In the genomic region with DNA sequence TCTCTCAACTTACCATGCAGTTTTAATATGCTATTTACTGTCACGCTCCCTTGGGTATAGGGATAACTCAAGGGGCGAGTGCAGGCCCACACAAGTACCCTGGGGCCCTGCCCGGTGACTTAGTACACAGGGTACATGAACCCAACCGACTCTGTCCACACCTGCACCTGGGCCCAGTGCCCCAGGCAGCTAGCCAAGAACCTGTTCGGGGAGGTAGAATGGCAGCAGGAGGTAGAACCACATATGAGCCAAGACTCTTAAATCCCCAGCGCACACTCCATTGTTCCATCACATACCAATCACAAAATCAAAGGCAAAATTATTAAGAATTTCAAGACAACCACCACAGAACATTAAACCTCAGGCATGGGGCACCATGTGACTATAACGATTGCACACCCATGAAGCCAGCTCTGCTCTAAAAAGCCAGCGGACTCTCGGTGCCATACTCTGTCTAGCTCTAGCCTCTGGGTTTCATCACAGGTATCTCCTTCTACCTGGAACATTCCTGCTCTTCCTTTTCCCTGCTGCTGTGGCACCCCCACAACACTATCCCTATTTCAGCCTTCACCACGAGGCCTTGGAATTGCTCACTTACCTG, we compare ENCODE assay signal across 16 cellular contexts. TPM values are rescaled to one million over a fixed set of nuclear protein-coding genes. Genes with fewer than 3 reads are reported as not detected.
A peak's percentile ranks its signal among the peaks of the same experiment; 100 is the strongest.
DNase-seq lines count a peak whose midpoint lies in the region; ATAC-seq and TF ChIP-seq lines count a peak whose summit lies in the region.
"Had no signal": no experiment of that assay in that cellular context is flagged by ENCODE, and none has a peak within 500 bp of the region (broad histone marks: within the 10 kb centered on the region; RNA-seq: fewer than 3 reads in every experiment).

No MANE protein-coding gene starts in this region.

- H2AFZ ChIP-seq in trophoblast cell (ENCODE audit: insufficient read depth, low read length, poor library complexity), result no peak overlapping the region

- DNase-seq in DMS79 treated with DMSO at 0.1 percent for 48 hours (lab: John Stamatoyannopoulos, UW) (peak; percentile 82), NCI-H2081 treated with DMSO at 0.1 percent for 48 hours (lab: John Stamatoyannopoulos, UW) (peak; percentile 35), lower lobe of right lung (peak; percentile 56), GM20000 (ENCODE audit: low spot score) (no peak), trophoblast cell (no peak), omental fat pad (ENCODE audit: low spot score) (no peak), iPS-NIHi7 (ENCODE audit: extremely low spot score) (no peak)
- DNase-seq: activated CD4-positive, alpha-beta T cell treated with anti-CD3 and anti-CD28 coated beads, Interleukin-2, amount 10 ng/mL, durations not matched to agents 7 days and 5 days; activated T-cell treated with anti-CD3 and anti-CD28 coated beads, Interleukin-2, amount 50 U/mL, for 1 hour; DND-41; NK-92 treated with Interleukin-12 subunit alpha and Interleukin-12 subunit beta, amount 100 ng/mL, for 24 hours; SIG-M5; stimulated activated naive CD8-positive, alpha-beta T cell treated with anti-CD3 and anti-CD28 coated beads, Interleukin-15, Interleukin-2, amounts not matched to agents 100 U/mL and 50 U/mL, for 24 hours had no signal

- H3K79me2 ChIP-seq in trophoblast cell (ENCODE audit: control insufficient read depth, insufficient read depth, low read length, poor library complexity), result no peaks in the 10 kb centered on the region

- no peak overlapping the region for H3K9ac ChIP-seq in trophoblast cell (ENCODE audit: low read length)

- intact Hi-C loops in lower lobe of right lung (cut with DNase I), result no loop called here

- peak overlapping the region; percentile 46 for H3K27ac ChIP-seq in VCaP
- no peak overlapping the region for H3K27ac ChIP-seq in lower lobe of right lung
- no peak overlapping the region for H3K27ac ChIP-seq in trophoblast cell (ENCODE audit: low read depth, low read length)

- TF ChIP-seq CTCF in VCaP (conservative IDR thresholded peaks at IDR 0.05) (no peak), lower lobe of right lung (IDR thresholded peaks at IDR 0.05) (no peak), GM20000 (IDR thresholded peaks at IDR 0.05; ENCODE audit: extremely low read depth, missing control alignments) (no peak), omental fat pad (IDR thresholded peaks at IDR 0.05) (no peak)

- no peak overlapping the region for H4K91ac ChIP-seq in trophoblast cell (ENCODE audit: low read depth, low read length)

- H3K4me2 ChIP-seq in trophoblast cell (ENCODE audit: low read length), result no peak overlapping the region
- H3K4me2 ChIP-seq: smooth muscle cell had no signal

- no CpG with 5 or more reads among the region's 10 CpGs for WGBS in trophoblast cell (ENCODE audit: extremely low coverage, insufficient coverage, insufficient read length)

- no peak overlapping the region for H4K8ac ChIP-seq in trophoblast cell (ENCODE audit: low read depth, low read length)

- H3K23ac ChIP-seq in trophoblast cell (ENCODE audit: low read length), result no peak overlapping the region

- H3K4ac ChIP-seq in trophoblast cell (ENCODE audit: low read depth, low read length), result no peak overlapping the region

- H3K27me3 ChIP-seq in lower lobe of right lung (ENCODE audit: low read depth) (no peaks in the 10 kb centered on the region), trophoblast cell (ENCODE audit: insufficient read depth, low read length) (no peaks in the 10 kb centered on the region)

- H3K79me1 ChIP-seq in trophoblast cell (ENCODE audit: low read length), result no peaks in the 10 kb centered on the region

- no peak overlapping the region for H2BK120ac ChIP-seq in trophoblast cell (ENCODE audit: insufficient read depth, low read length, poor library complexity)

- H3K36me3 ChIP-seq in lower lobe of right lung, result peaks cover 41% of the 10 kb centered on the region
- peaks cover 7 to 8% of the 10 kb centered on the region in 2 experiments for H3K36me3 ChIP-seq in trophoblast cell (ENCODE audit: control insufficient read depth in 1 of 2, insufficient read depth in 2 of 2, low read length in 2 of 2)

- no peak overlapping the region for H2BK5ac ChIP-seq in trophoblast cell (ENCODE audit: low read depth, low read length, poor library complexity)

- H3K18ac ChIP-seq in trophoblast cell (ENCODE audit: low read length), result no peak overlapping the region

- ATAC-seq in lower lobe of right lung, result peak; percentile 32 to 33
- no peak for ATAC-seq in omental fat pad (ENCODE audit: low FRiP score)
- ATAC-seq: HCT116; stimulated activated naive CD8-positive, alpha-beta T cell treated with anti-CD3 and anti-CD28 coated beads, Interleukin-15, Interleukin-2, amounts not matched to agents 100 U/mL and 50 U/mL, for 24 hours had no signal

- H3K14ac ChIP-seq in trophoblast cell (ENCODE audit: low read length), result no peak overlapping the region

- no peak overlapping the region for H2AK5ac ChIP-seq in trophoblast cell (ENCODE audit: low read length)

- no peaks in the 10 kb centered on the region for H3K4me1 ChIP-seq in lower lobe of right lung
- H3K4me1 ChIP-seq in trophoblast cell (ENCODE audit: control insufficient read depth in 1 of 2, insufficient read depth in 2 of 2, low read length in 2 of 2), result no peaks in the 10 kb centered on the region

- H3K9me3 ChIP-seq in lower lobe of right lung, result no peaks in the 10 kb centered on the region
- no peaks in the 10 kb centered on the region for H3K9me3 ChIP-seq in trophoblast cell (ENCODE audit: insufficient read depth, low read depth, low read length)

- no peak overlapping the region for H3K4me3 ChIP-seq in lower lobe of right lung
- no peak overlapping the region for H3K4me3 ChIP-seq in trophoblast cell (ENCODE audit: low read depth, low read length)
- H3K4me3 ChIP-seq: smooth muscle cell had no signal

- no peak overlapping the region for H4K12ac ChIP-seq in trophoblast cell (ENCODE audit: low read depth, low read length)

- H2BK12ac ChIP-seq in trophoblast cell (ENCODE audit: low read length), result no peak overlapping the region

RNA-seq across cellular contexts. Expression of gene PHF8, which starts 14.6 kb away (rescaled TPM):
- total RNA-seq in lower lobe of right lung, result 26.4 TPM
- polyA plus RNA-seq in trophoblast cell (2013), result 13.2 and 13.3 TPM in 2 replicates
- 10 to 100 TPM; 24.5 to 47.9 (median 26.2) TPM for total RNA-seq in omental fat pad

Comparison
In these comparisons a context has a peak if more than half of its experiments do, and no peak if none do; other contexts are left out.
1. DNase-seq: peak in DMS79 treated with DMSO at 0.1 percent for 48 hours (single experiment), NCI-H2081 treated with DMSO at 0.1 percent for 48 hours (single experiment) and lower lobe of right lung (single experiment); none in GM20000 (single experiment), trophoblast cell (0 of 2), omental fat pad (single experiment) and iPS-NIHi7 (single experiment).